17 cellular contexts compared by ENCODE assay signal in genomic region chr18:49241852-49242251, GRCh38.
DNase-seq lines count a peak whose midpoint lies in the region; ATAC-seq and TF ChIP-seq lines count a peak whose summit lies in the region.
"Had no signal": no experiment of that assay in that cellular context is flagged by ENCODE, and none has a peak within 500 bp of the region (broad histone marks: within the 10 kb centered on the region; RNA-seq: fewer than 3 reads in every experiment).

No MANE protein-coding gene starts in this region.

- no peak overlapping the region for H3K4me3 ChIP-seq in RWPE2 (ENCODE audit: severe bottlenecking)
- H3K4me3 ChIP-seq: adrenal gland, BLaER1, colonic mucosa had no signal

- no peaks in the 10 kb centered on the region for H3K4me1 ChIP-seq in RWPE2 (ENCODE audit: insufficient read depth, poor library complexity, severe bottlenecking)
- H3K4me1 ChIP-seq: adrenal gland, BLaER1, colonic mucosa had no signal

- ATAC-seq in RWPE2 (ENCODE audit: low read depth) (peak; percentile 46; the same call in 1 of the 3 replicates), HG03571 (IDR thresholded peaks at IDR 0.05; ENCODE audit: unreplicated experiment) (no peak), GM21717 (IDR thresholded peaks at IDR 0.05; ENCODE audit: unreplicated experiment) (no peak)
- ATAC-seq: activated CD8-positive, alpha-beta T cell treated with anti-CD3 and anti-CD28 coated beads, Interleukin-2, amount 10 ng/mL, durations not matched to agents 7 days and 5 days had no signal

- H3K27me3 Mint-ChIP-seq in activated naive CD8-positive, alpha-beta T cell treated with anti-CD3 and anti-CD28 coated beads for 36 hours: no peaks in the 10 kb centered on the region

- H3K4me3 Mint-ChIP-seq in activated naive CD8-positive, alpha-beta T cell treated with anti-CD3 and anti-CD28 coated beads for 36 hours: no peak overlapping the region
- H3K4me3 Mint-ChIP-seq: activated CD8-positive, alpha-beta T cell treated with anti-CD3 and anti-CD28 coated beads, Interleukin-2, amount 10 ng/mL, durations not matched to agents 7 days and 5 days had no signal

- no peaks in the 10 kb centered on the region for H3K27me3 ChIP-seq in RWPE2 (ENCODE audit: insufficient read depth, poor library complexity, severe bottlenecking)
- H3K27me3 ChIP-seq: adrenal gland, BLaER1, colonic mucosa had no signal

- no peak overlapping the region for H3K27ac Mint-ChIP-seq in activated naive CD8-positive, alpha-beta T cell treated with anti-CD3 and anti-CD28 coated beads for 36 hours
- H3K27ac Mint-ChIP-seq: activated CD8-positive, alpha-beta T cell treated with anti-CD3 and anti-CD28 coated beads, Interleukin-2, amount 10 ng/mL, durations not matched to agents 7 days and 5 days had no signal

- H3K36me3 ChIP-seq in RWPE2 (ENCODE audit: low read depth): no peaks in the 10 kb centered on the region
- H3K36me3 ChIP-seq: adrenal gland, colonic mucosa had no signal

- no peak overlapping the region for H3K27ac ChIP-seq in RWPE2 (ENCODE audit: poor library complexity, severe bottlenecking)
- H3K27ac ChIP-seq: adrenal gland, BLaER1, colonic mucosa, VCaP had no signal

- no peak for TF ChIP-seq CTCF in RWPE2 (IDR thresholded peaks at IDR 0.05; ENCODE audit: poor library complexity, severe bottlenecking)

- H3K9me3 ChIP-seq in RWPE2 (ENCODE audit: severe bottlenecking): no peaks in the 10 kb centered on the region
- H3K9me3 ChIP-seq: adrenal gland, colonic mucosa had no signal

- no peaks in the 10 kb centered on the region for H3K4me1 Mint-ChIP-seq in activated naive CD8-positive, alpha-beta T cell treated with anti-CD3 and anti-CD28 coated beads for 36 hours

- DNase-seq in EH (ENCODE audit: low read depth) (peak; percentile 74), RWPE2 (ENCODE audit: low spot score) (no peak), fibroblast of gingiva (ENCODE audit: low read depth) (peak; percentile 16), non-pigmented ciliary epithelial cell (ENCODE audit: low read depth) (peak; percentile 58)
- no peak for DNase-seq in activated naive CD8-positive, alpha-beta T cell treated with anti-CD3 and anti-CD28 coated beads for 36 hours
- no peak for DNase-seq in activated T-cell treated with anti-CD3 and anti-CD28 coated beads, Interleukin-2, amount 50 U/mL, for 48 hours
- DNase-seq: activated CD8-positive, alpha-beta T cell treated with anti-CD3 and anti-CD28 coated beads, Interleukin-2, amount 10 ng/mL, durations not matched to agents 7 days and 5 days; adrenal gland; colonic mucosa; NCI-H1694 treated with DMSO at 0.1 percent for 48 hours; NCI-H510A; posterior cingulate gyrus; stimulated activated CD4-positive, alpha-beta T cell treated with anti-CD3 and anti-CD28 coated beads, Interleukin-12 subunit alpha, Interleukin-12 subunit beta, amount 100 ng/mL, for 4 hours had no signal

- H3K36me3 Mint-ChIP-seq in activated naive CD8-positive, alpha-beta T cell treated with anti-CD3 and anti-CD28 coated beads for 36 hours: peaks cover 26% of the 10 kb centered on the region

- no peaks in the 10 kb centered on the region for H3K9me3 Mint-ChIP-seq in activated naive CD8-positive, alpha-beta T cell treated with anti-CD3 and anti-CD28 coated beads for 36 hours

Comparison
In these comparisons a context has a peak if more than half of its experiments do, and no peak if none do; other contexts are left out.
1. DNase-seq: peak in EH (single experiment), fibroblast of gingiva (single experiment) and non-pigmented ciliary epithelial cell (single experiment); none in RWPE2 (single experiment), activated naive CD8-positive, alpha-beta T cell treated with anti-CD3 and anti-CD28 coated beads for 36 hours (single experiment) and activated T-cell treated with anti-CD3 and anti-CD28 coated beads, Interleukin-2, amount 50 U/mL, for 48 hours (0 of 2).